In the genomic region with DNA sequence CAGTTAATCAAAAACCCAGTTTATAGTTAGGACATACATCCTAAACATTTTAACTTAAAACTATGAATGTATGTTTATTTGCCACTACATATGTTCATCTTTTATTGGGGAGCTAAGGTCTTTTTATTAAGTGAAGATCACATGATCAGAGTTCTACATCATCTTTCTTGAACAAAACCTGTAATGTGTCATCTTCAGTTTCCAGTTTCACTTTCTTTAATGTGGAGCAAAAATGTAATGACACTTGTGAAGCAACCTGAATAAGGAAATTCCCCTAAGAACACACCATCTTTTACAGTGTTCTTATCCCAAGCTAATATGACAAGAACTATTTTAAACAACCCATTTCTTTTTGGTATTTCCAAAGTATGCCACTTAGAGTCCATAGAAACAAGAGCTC, we compare ENCODE assay signal across 12 cellular contexts.
DNase-seq lines count a peak whose midpoint lies in the region; ATAC-seq, FAIRE-seq and TF ChIP-seq lines count a peak whose summit lies in the region.
"Had no signal": no experiment of that assay in that cellular context is flagged by ENCODE, and none has a peak within 500 bp of the region (broad histone marks: within the 10 kb centered on the region; RNA-seq: fewer than 3 reads in every experiment).

No MANE protein-coding gene starts in this region.

- no peaks in the 10 kb centered on the region for H4K20me1 ChIP-seq in KMS-11 (ENCODE audit: insufficient read depth)

- no peak overlapping the region for H2AFZ ChIP-seq in KMS-11 (ENCODE audit: low read depth)

- H3K4me2 ChIP-seq in KMS-11, result peak overlapping the region; percentile 43

- DNase-seq in GM10266 (ENCODE audit: extremely low spot score) (peak; percentile 21), coronary artery (ENCODE audit: low spot score) (no peak), GM12891 (ENCODE audit: insufficient read length, low spot score) (no peak), GF-D8 (lab: John Stamatoyannopoulos, UW) (no peak), NOMO-1 (lab: John Stamatoyannopoulos, UW; ENCODE audit: unreplicated experiment in 2 of 2) (no peak)
- DNase-seq: NCI-H524 treated with DMSO at 0.1 percent for 48 hours, substantia nigra had no signal

- TF ChIP-seq CTCF in GM10266 (IDR thresholded peaks at IDR 0.05; ENCODE audit: control insufficient read depth, insufficient read depth, low read depth, missing control alignments) (no peak), KMS-11 (conservative IDR thresholded peaks at IDR 0.05; ENCODE audit: low read depth, low read length) (no peak), coronary artery (IDR thresholded peaks at IDR 0.05) (no peak)

- no peaks in the 10 kb centered on the region for H3K79me2 ChIP-seq in KMS-11 (ENCODE audit: insufficient read depth, low read depth)

- peak; percentile 77 for ATAC-seq in GM19397 (IDR thresholded peaks at IDR 0.05; ENCODE audit: unreplicated experiment)
- ATAC-seq in HG02884 (IDR thresholded peaks at IDR 0.05; ENCODE audit: unreplicated experiment), result peak; percentile 87
- ATAC-seq: HepG2 had no signal

- no peaks in the 10 kb centered on the region for H3K36me3 ChIP-seq in KMS-11 (ENCODE audit: insufficient read depth)

- H3K4me3 ChIP-seq in KMS-11 (IDR thresholded peaks at IDR 0.05; ENCODE audit: insufficient read depth, low read depth, low read length) (no peak overlapping the region), coronary artery (no peak overlapping the region)

- H3K27me3 ChIP-seq in KMS-11 (ENCODE audit: insufficient read depth, low read depth), result no peaks in the 10 kb centered on the region

- TF ChIP-seq POLR2A in GM12891 (IDR thresholded peaks at IDR 0.05; ENCODE audit: low read depth, low read length), result no peak

- peaks cover 18% of the 10 kb centered on the region for H3K4me1 ChIP-seq in KMS-11 (ENCODE audit: low read depth, poor library complexity, severe bottlenecking)

- FAIRE-seq in GM12891 (lab: Jason Lieb, UNC), result no peak
- FAIRE-seq: HepG2 had no signal

- H3K27ac ChIP-seq in KMS-11, result no peak overlapping the region
- H3K27ac ChIP-seq in coronary artery, result no peak overlapping the region
- H3K27ac ChIP-seq: C4-2B had no signal

- H3K9ac ChIP-seq in KMS-11, result no peak overlapping the region

TF ChIP-seq in GM12891, 5 proteins besides CTCF, POLR2A, EP300 and RAD21:
- TF ChIP-seq PAX5 (IDR thresholded peaks at IDR 0.05; ENCODE audit: insufficient read depth, low read length, severe bottlenecking) (no peak), POU2F2 (IDR thresholded peaks at IDR 0.05; ENCODE audit: low read depth, low read length) (no peak), SPI1 (IDR thresholded peaks at IDR 0.05; ENCODE audit: low read depth, low read length) (no peak), TAF1 (IDR thresholded peaks at IDR 0.05; ENCODE audit: low read depth, low read length) (no peak), POLR2AphosphoS5 (IDR thresholded peaks at IDR 0.05; ENCODE audit: low read depth, low read length) (no peak)
